Comparison of ENCODE assay signal across 11 cellular contexts in genomic region chr11:128365044-128365443, GRCh38.
A peak's percentile ranks its signal among the peaks of the same experiment; 100 is the strongest.
DNase-seq lines count a peak whose midpoint lies in the region; ATAC-seq, FAIRE-seq and TF ChIP-seq lines count a peak whose summit lies in the region.
"Had no signal": no experiment of that assay in that cellular context is flagged by ENCODE, and none has a peak within 500 bp of the region (broad histone marks: within the 10 kb centered on the region; RNA-seq: fewer than 3 reads in every experiment).

No MANE protein-coding gene starts in this region.

- H3K4me2 ChIP-seq in A549 = no peak overlapping the region

- H3K9me3 ChIP-seq in A549 = no peaks in the 10 kb centered on the region
- H3K9me3 ChIP-seq: transverse colon had no signal

- TF ChIP-seq POLR2A in A549 (IDR thresholded peaks at IDR 0.05; ENCODE audit: low read length) = no peak

- CTCF ChIA-PET in A549 (lab: Yijun Ruan, JAX) = interaction anchor here (0.9 kb wide), 1 partner anchor 16 kb away, joined by 3 read pairs; no protein-coding TSS in a partner anchor

- no peak for TF ChIP-seq EP300 in A549 (IDR thresholded peaks at IDR 0.05)

- no peak for FAIRE-seq in A549 (lab: Jason Lieb, UNC)
- peak; percentile 62 for FAIRE-seq in GM19239 (lab: Jason Lieb, UNC)
- FAIRE-seq: colon had no signal

- POLR2A ChIA-PET in A549 (lab: Yijun Ruan, JAX) = no interaction called here

- no peak; a peak in 1 of 6 replicates for ATAC-seq in A549
- ATAC-seq in SK-N-SH treated with all-trans-retinoic acid at 6 μM for 48 hours = peak; percentile 72
- no peak for ATAC-seq in GM18498 (IDR thresholded peaks at IDR 0.05; ENCODE audit: unreplicated experiment)

- DNase-seq in A549 (ENCODE audit: low read depth in 1 of 2, low spot score in 1 of 2) (peak in 1 of 2 experiments; percentile 9), GM19239 (ENCODE audit: insufficient read length, low spot score) (no peak), fibroblast of villous mesenchyme (ENCODE audit: low read depth) (peak; percentile 73), GM19238 (ENCODE audit: insufficient read length, low spot score) (no peak), NCI-H2227 (lab: John Stamatoyannopoulos, UW; ENCODE audit: unreplicated experiment) (no peak), NCI-H345 (lab: John Stamatoyannopoulos, UW) (no peak)
- DNase-seq: activated CD4-positive, alpha-beta memory T cell treated with anti-CD3 and anti-CD28 coated beads, Interleukin-2, amount 10 ng/mL, durations not matched to agents 7 days and 5 days; transverse colon had no signal

- WGBS in A549 (ENCODE audit: missing lambda C conversion rate) = 59% methylated on average over 3 of the region's 3 CpGs

- TF ChIP-seq CTCF in A549 (IDR thresholded peaks at IDR 0.05) (no peak), fibroblast of villous mesenchyme (IDR thresholded peaks at IDR 0.05; ENCODE audit: insufficient read depth, low read depth, low read length) (no peak)

- H3K4me1 ChIP-seq in A549 = no peaks in the 10 kb centered on the region
- H3K4me1 ChIP-seq: transverse colon had no signal

- no peak for TF ChIP-seq RAD21 in A549 (conservative IDR thresholded peaks at IDR 0.05 in 1 of 2, IDR thresholded peaks at IDR 0.05 in 1 of 2)

- no peak overlapping the region for H3K27ac ChIP-seq in A549
- H3K27ac ChIP-seq: transverse colon had no signal

- H3K4me3 ChIP-seq in A549 (no peak overlapping the region), fibroblast of villous mesenchyme (ENCODE audit: low read depth, low read length) (no peak overlapping the region)
- H3K4me3 ChIP-seq: transverse colon had no signal

TF ChIP-seq in A549, 52 proteins besides CTCF, POLR2A, EP300 and RAD21:
- TF ChIP-seq RCOR1 (IDR thresholded peaks at IDR 0.05; ENCODE audit: low read depth, low read length) (no peak), EHMT2 (IDR thresholded peaks at IDR 0.05; ENCODE audit: low read depth) (peak; percentile 35; the same call in 1 of the 2 replicates), MAZ (IDR thresholded peaks at IDR 0.05; ENCODE audit: borderline replicate concordance, low read depth, low read length) (no peak), NFE2L2 (conservative IDR thresholded peaks at IDR 0.05; ENCODE audit: low read length) (no peak), KDM1A (IDR thresholded peaks at IDR 0.05; ENCODE audit: low read depth) (no peak)
- TF ChIP-seq, protein P1, sequence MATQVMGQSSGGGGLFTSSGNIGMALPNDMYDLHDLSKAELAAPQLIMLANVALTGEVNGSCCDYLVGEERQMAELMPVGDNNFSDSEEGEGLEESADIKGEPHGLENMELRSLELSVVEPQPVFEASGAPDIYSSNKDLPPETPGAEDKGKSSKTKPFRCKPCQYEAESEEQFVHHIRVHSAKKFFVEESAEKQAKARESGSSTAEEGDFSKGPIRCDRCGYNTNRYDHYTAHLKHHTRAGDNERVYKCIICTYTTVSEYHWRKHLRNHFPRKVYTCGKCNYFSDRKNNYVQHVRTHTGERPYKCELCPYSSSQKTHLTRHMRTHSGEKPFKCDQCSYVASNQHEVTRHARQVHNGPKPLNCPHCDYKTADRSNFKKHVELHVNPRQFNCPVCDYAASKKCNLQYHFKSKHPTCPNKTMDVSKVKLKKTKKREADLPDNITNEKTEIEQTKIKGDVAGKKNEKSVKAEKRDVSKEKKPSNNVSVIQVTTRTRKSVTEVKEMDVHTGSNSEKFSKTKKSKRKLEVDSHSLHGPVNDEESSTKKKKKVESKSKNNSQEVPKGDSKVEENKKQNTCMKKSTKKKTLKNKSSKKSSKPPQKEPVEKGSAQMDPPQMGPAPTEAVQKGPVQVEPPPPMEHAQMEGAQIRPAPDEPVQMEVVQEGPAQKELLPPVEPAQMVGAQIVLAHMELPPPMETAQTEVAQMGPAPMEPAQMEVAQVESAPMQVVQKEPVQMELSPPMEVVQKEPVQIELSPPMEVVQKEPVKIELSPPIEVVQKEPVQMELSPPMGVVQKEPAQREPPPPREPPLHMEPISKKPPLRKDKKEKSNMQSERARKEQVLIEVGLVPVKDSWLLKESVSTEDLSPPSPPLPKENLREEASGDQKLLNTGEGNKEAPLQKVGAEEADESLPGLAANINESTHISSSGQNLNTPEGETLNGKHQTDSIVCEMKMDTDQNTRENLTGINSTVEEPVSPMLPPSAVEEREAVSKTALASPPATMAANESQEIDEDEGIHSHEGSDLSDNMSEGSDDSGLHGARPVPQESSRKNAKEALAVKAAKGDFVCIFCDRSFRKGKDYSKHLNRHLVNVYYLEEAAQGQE (IDR thresholded peaks at IDR 0.05) = peak; percentile 87
TF ChIP-seq in A549: peak in this region for 2.

TF ChIP-seq in SK-N-SH treated with all-trans-retinoic acid at 6 μM for 48 hours, 23 proteins besides CTCF, POLR2A, EP300 and RAD21 (continues in another document):
- TF ChIP-seq ZC3H10 (CRISPR knock-in tag; IDR thresholded peaks at IDR 0.05) (no peak), BACH2 (CRISPR knock-in tag; IDR thresholded peaks at IDR 0.05; ENCODE audit: borderline replicate concordance) (no peak), ZFP3 (CRISPR knock-in tag; IDR thresholded peaks at IDR 0.05) (no peak), SNAI2 (CRISPR knock-in tag; IDR thresholded peaks at IDR 0.05) (peak; percentile 80), TOX (CRISPR knock-in tag; IDR thresholded peaks at IDR 0.05; ENCODE audit: borderline replicate concordance) (no peak), PPARA (CRISPR knock-in tag; IDR thresholded peaks at IDR 0.05; ENCODE audit: borderline replicate concordance) (no peak), GLIS3 (CRISPR knock-in tag; IDR thresholded peaks at IDR 0.05) (no peak), POU6F1 (CRISPR knock-in tag; IDR thresholded peaks at IDR 0.05; ENCODE audit: borderline replicate concordance, low read depth) (no peak), CREB5 (CRISPR knock-in tag; IDR thresholded peaks at IDR 0.05; ENCODE audit: low read depth) (no peak), ZNF565 (CRISPR knock-in tag; conservative IDR thresholded peaks at IDR 0.05; ENCODE audit: low read depth) (no peak), ISL1 (CRISPR knock-in tag; IDR thresholded peaks at IDR 0.05) (no peak), CSDC2 (CRISPR knock-in tag; IDR thresholded peaks at IDR 0.05) (no peak)
- TF ChIP-seq, protein P2, sequence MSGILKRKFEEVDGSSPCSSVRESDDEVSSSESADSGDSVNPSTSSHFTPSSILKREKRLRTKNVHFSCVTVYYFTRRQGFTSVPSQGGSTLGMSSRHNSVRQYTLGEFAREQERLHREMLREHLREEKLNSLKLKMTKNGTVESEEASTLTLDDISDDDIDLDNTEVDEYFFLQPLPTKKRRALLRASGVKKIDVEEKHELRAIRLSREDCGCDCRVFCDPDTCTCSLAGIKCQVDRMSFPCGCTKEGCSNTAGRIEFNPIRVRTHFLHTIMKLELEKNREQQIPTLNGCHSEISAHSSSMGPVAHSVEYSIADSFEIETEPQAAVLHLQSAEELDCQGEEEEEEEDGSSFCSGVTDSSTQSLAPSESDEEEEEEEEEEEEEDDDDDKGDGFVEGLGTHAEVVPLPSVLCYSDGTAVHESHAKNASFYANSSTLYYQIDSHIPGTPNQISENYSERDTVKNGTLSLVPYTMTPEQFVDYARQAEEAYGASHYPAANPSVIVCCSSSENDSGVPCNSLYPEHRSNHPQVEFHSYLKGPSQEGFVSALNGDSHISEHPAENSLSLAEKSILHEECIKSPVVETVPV (CRISPR knock-in tag; IDR thresholded peaks at IDR 0.05) = no peak
- TF ChIP-seq, protein P3, sequence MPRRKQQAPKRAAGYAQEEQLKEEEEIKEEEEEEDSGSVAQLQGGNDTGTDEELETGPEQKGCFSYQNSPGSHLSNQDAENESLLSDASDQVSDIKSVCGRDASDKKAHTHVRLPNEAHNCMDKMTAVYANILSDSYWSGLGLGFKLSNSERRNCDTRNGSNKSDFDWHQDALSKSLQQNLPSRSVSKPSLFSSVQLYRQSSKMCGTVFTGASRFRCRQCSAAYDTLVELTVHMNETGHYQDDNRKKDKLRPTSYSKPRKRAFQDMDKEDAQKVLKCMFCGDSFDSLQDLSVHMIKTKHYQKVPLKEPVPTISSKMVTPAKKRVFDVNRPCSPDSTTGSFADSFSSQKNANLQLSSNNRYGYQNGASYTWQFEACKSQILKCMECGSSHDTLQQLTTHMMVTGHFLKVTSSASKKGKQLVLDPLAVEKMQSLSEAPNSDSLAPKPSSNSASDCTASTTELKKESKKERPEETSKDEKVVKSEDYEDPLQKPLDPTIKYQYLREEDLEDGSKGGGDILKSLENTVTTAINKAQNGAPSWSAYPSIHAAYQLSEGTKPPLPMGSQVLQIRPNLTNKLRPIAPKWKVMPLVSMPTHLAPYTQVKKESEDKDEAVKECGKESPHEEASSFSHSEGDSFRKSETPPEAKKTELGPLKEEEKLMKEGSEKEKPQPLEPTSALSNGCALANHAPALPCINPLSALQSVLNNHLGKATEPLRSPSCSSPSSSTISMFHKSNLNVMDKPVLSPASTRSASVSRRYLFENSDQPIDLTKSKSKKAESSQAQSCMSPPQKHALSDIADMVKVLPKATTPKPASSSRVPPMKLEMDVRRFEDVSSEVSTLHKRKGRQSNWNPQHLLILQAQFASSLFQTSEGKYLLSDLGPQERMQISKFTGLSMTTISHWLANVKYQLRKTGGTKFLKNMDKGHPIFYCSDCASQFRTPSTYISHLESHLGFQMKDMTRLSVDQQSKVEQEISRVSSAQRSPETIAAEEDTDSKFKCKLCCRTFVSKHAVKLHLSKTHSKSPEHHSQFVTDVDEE (CRISPR knock-in tag; IDR thresholded peaks at IDR 0.05) = peak; percentile 46; the same call in 1 of the 2 replicates
